ENCODE assay signal across 2 cellular contexts in genomic region chr1:109261006-109261405, GRCh38.
TF ChIP-seq lines count a peak whose summit lies in the region.

No MANE protein-coding gene starts in this region.

TF ChIP-seq in K562, 482 proteins besides CTCF, POLR2A, EP300 and RAD21:
- no peak for TF ChIP-seq TCF15 (CRISPR knock-in tag; IDR thresholded peaks at IDR 0.05)
- no peak for TF ChIP-seq ZHX1 (conservative IDR thresholded peaks at IDR 0.05; ENCODE audit: low read length)
- TF ChIP-seq POLR2G (IDR thresholded peaks at IDR 0.05; ENCODE audit: low read depth, low read length): 0 out of 2 replicates have a peak, but pooled peaks have one; percentile 28

TF ChIP-seq in WTC11, 78 proteins besides CTCF, POLR2A, EP300 and RAD21:
- TF ChIP-seq MAX (CRISPR knock-in tag; IDR thresholded peaks at IDR 0.05) (no peak), ZSCAN18 (CRISPR knock-in tag; IDR thresholded peaks at IDR 0.05) (no peak), HMGXB4 (CRISPR knock-in tag; IDR thresholded peaks at IDR 0.05) (no peak), ZBTB43 (CRISPR knock-in tag; IDR thresholded peaks at IDR 0.05) (no peak), FOXP1 (CRISPR knock-in tag; IDR thresholded peaks at IDR 0.05; ENCODE audit: borderline replicate concordance) (no peak), ZNF512 (CRISPR knock-in tag; IDR thresholded peaks at IDR 0.05; ENCODE audit: borderline replicate concordance) (no peak), FOXP4 (CRISPR knock-in tag; IDR thresholded peaks at IDR 0.05) (no peak), TP53 (CRISPR knock-in tag; IDR thresholded peaks at IDR 0.05) (no peak), ZNF138 (CRISPR knock-in tag; conservative IDR thresholded peaks at IDR 0.05) (no peak), ZMAT4 (CRISPR knock-in tag; IDR thresholded peaks at IDR 0.05) (no peak), CDX4 (CRISPR knock-in tag; IDR thresholded peaks at IDR 0.05; ENCODE audit: borderline replicate concordance) (no peak), ESRRA (CRISPR knock-in tag; IDR thresholded peaks at IDR 0.05; ENCODE audit: borderline replicate concordance) (no peak), USF2 (CRISPR knock-in tag; IDR thresholded peaks at IDR 0.05) (no peak), NFYB (CRISPR knock-in tag; conservative IDR thresholded peaks at IDR 0.05; ENCODE audit: low read depth) (no peak), USF1 (CRISPR knock-in tag; IDR thresholded peaks at IDR 0.05) (no peak), IRF2 (CRISPR knock-in tag; IDR thresholded peaks at IDR 0.05; ENCODE audit: borderline replicate concordance, low read depth) (no peak)
